8 cellular contexts compared by ENCODE assay signal in the genomic region with DNA sequence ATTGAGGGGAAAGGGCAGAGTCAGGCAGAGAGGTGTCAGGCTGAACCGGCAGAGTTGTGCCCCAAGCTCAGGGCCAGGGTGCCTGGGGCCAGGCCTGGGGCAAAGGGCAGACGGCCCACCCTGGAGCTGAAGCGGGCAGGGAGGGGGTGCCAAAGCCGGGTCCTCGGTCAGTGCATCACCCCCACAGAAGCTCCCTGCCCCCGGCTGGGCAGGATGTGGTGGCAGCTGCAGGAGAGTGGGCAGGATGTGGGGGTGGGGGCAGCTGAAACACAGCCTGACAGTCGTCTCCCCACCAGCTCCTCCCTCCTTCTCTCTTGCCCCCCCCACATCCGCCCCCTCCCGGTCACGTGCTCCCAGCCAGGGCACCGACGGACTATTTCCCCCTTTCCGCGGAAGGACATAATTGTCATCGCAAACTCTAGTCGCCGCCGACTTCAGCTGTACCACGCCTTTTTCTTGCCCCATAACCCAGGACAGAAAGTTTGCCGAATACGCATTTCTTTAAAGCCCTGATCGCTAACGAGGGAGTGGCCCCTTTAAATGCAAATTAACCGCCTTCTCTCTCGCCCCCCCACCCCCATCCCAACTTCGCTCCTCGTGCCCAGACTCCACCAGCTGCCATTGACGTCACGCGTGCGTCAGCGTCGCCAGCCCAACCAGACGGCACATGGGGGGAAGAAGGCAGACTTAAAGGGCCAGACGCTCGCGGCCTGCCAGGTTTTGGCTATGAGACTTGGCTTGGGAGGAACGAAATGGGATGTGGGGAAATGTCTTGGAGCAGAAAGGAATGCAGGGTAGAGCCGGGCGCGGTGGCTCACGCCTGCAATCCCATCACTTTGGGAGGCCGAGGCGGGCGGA. TPM values are rescaled to one million over a fixed set of nuclear protein-coding genes. Genes with fewer than 3 reads are reported as not detected.
DNase-seq lines count a peak whose midpoint lies in the region; ATAC-seq and TF ChIP-seq lines count a peak whose summit lies in the region.

No MANE protein-coding gene starts in this region.

- no peaks in the 10 kb centered on the region; the same call in 1 of the 2 replicates for H3K9me3 ChIP-seq in AG04450 (ENCODE audit: control insufficient read depth, insufficient read depth, low read length)

- POLR2A ChIA-PET in AG04450 (lab: Yijun Ruan, JAX) = interaction anchor here (0.6 to 1.9 kb wide), 9 partner anchors 9 to 444 kb away, joined by 3 to 15 read pairs (median 5); a partner anchor contains a TSS

- H3K27me3 ChIP-seq in AG04450 (ENCODE audit: control insufficient read depth, insufficient read depth, low read length) (no peaks in the 10 kb centered on the region), layer of hippocampus (ENCODE audit: control insufficient read depth, insufficient read depth, low read length) (no peaks in the 10 kb centered on the region)

- DNase-seq in AG04450 (ENCODE audit: low read depth, low spot score) (peak; percentile 99), NCI-H524 treated with DMSO at 0.1 percent for 48 hours (lab: John Stamatoyannopoulos, UW) (peak; percentile 60)
- DNase-seq in activated CD4-positive, alpha-beta T cell treated with anti-CD3 and anti-CD28 coated beads for 48 hours = peak; percentile 98
- DNase-seq in stimulated activated CD4-positive, alpha-beta T cell treated with anti-CD3 and anti-CD28 coated beads, Interleukin-1b, Interleukin-23, amount 100 ng/mL, for 1 hour (ENCODE audit: low read depth in 2 of 2) = peak; percentile 95

- TF ChIP-seq CTCF in AG04450 (IDR thresholded peaks at IDR 0.05; ENCODE audit: low read depth, low read length) = no peak

- CTCF ChIA-PET in AG04450 (lab: Charles Lee) = interaction anchor here (0.7 to 1.2 kb wide), 4 partner anchors 14 to 156 kb away, joined by 3 to 7 read pairs (median 4); no protein-coding TSS in a partner anchor

- peak; percentile 25 for ATAC-seq in GM19025 (IDR thresholded peaks at IDR 0.05; ENCODE audit: low read depth, unreplicated experiment)
- ATAC-seq in HG03439 (IDR thresholded peaks at IDR 0.05; ENCODE audit: unreplicated experiment) = peak; percentile 30

- H3K4me3 ChIP-seq in AG04450 (ENCODE audit: low read depth, low read length) = peak overlapping the region; percentile 53

- H3K27ac ChIP-seq in AG04450 (ENCODE audit: low read depth, low read length) = peak overlapping the region; percentile 100
- H3K27ac ChIP-seq in cingulate gyrus (ENCODE audit: low read depth, low read length) = peak overlapping the region; percentile 100
- peak overlapping the region; percentile 99 for H3K27ac ChIP-seq in layer of hippocampus (ENCODE audit: low read depth, low read length)

RNA-seq across cellular contexts. Expression of a gene that starts 4.5 kb away (rescaled TPM):
- 9.9 and 14.5 TPM in 2 replicates for polyA plus RNA-seq in AG04450 (2011; rRNA removed)
- polyA minus RNA-seq in AG04450 (2011; rRNA and poly(A)+ RNA removed) = 13.3 and 18.7 TPM in 2 replicates

Comparison
In these comparisons a context has a peak if more than half of its experiments do, and no peak if none do; other contexts are left out.
1. Peak in every context shown above with its lines: DNase-seq, ATAC-seq, H3K4me3 ChIP-seq and H3K27ac ChIP-seq.